6 cellular contexts compared by ENCODE assay signal in genomic region chr17:18643124-18643523, GRCh38. TPM values are rescaled to one million over a fixed set of nuclear protein-coding genes. Genes with fewer than 3 reads are reported as not detected.
"Had no signal": no experiment of that assay in that cellular context is flagged by ENCODE, and none has a peak within 500 bp of the region (broad histone marks: within the 10 kb centered on the region; RNA-seq: fewer than 3 reads in every experiment).

No MANE protein-coding gene starts in this region.

RNA-seq across cellular contexts. Expression of gene TBC1D28, which starts 1.1 kb away (rescaled TPM):
- total RNA-seq: MCF 10A; PC-3; Peyer's patch; Right ventricle myocardium inferior; SK-MEL-5; T-helper 1 cell treated with Interleukin-12 subunit alpha and Interleukin-12 subunit beta and Interleukin-4 antibody, amounts not matched to agents 30 ng/mL and 1 ng/mL, for 36 hours had no signal
